8 cellular contexts compared by ENCODE assay signal in the genomic region with DNA sequence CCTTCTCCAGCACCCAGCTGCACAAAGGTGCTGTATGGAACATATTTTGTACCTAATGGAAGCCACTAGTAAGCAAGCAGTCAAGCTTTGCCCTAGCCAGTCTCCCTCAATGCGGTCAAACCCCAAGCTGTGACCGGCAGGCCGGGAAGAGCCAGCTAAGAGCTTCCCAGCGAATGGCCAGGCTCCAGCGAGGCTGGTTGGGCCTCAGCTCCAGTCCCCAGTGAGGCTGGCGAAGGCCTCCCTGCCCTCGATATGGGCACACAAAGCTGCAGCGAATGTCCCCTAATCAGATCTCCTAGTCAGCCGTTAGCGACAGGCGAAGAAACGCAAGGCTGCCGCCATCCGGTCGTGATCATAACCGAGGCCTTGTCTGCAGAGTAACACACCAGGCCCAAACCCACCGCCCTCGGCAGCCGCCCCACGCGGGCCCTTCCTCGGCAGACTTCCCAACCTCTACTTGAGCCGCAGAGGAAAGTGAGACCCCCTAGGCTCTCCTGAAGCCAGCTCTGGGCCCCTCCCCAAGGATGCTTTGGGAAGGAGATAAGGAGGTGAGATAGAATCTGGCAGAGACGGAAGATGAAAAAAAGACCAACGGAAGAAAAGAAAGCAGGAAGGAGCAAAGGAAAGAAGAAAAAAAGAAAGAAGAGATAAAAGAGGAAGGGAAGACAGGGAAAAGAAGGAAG. TPM values are rescaled to one million over a fixed set of nuclear protein-coding genes. Genes with fewer than 3 reads are reported as not detected.
A peak's percentile ranks its signal among the peaks of the same experiment; 100 is the strongest.
DNase-seq lines count a peak whose midpoint lies in the region; ATAC-seq and TF ChIP-seq lines count a peak whose summit lies in the region.

No MANE protein-coding gene starts in this region.

- intact Hi-C loops in ascending aorta (cut with DNase I), result loop anchor here (10.0 kb wide), 1 partner anchor 1274 kb away; no protein-coding TSS in a partner anchor

- H2BK12ac ChIP-seq in mesenchymal stem cell (ENCODE audit: low read length in 2 of 2), result peak overlapping the region in 1 of 2 experiments; percentile 29

- DNase-seq in AG20443 (ENCODE audit: low spot score), result peak; percentile 33
- peak; percentile 31 for DNase-seq in GM23338 (ENCODE audit: low spot score)
- DNase-seq in mesenchymal stem cell, result peak; percentile 80
- DNase-seq in hepatic stellate cell (ENCODE audit: low spot score), result no peak
- no peak for DNase-seq in ascending aorta (ENCODE audit: low spot score in 2 of 2)
- DNase-seq in T-helper 9 cell, result no peak

- H3K4me3 ChIP-seq in GM23338, result no peak overlapping the region
- peak overlapping the region; percentile 49 to 92 for H3K4me3 ChIP-seq in mesenchymal stem cell (ENCODE audit: insufficient read depth in 1 of 2, low read depth in 1 of 2, low read length in 2 of 2)
- no peak overlapping the region for H3K4me3 ChIP-seq in ascending aorta

- H2BK5ac ChIP-seq in mesenchymal stem cell (ENCODE audit: low read depth, low read length, poor library complexity, severe bottlenecking), result peak overlapping the region; percentile 36

- peaks cover 99% of the 10 kb centered on the region for H3K27me3 Mint-ChIP-seq in GM23338 (ENCODE audit: insufficient read depth, low read depth, poor library complexity)

- no peaks in the 10 kb centered on the region; the same call in 2 of the 3 replicates for H3K36me3 Mint-ChIP-seq in GM23338 (ENCODE audit: low read depth)

- H3K14ac ChIP-seq in mesenchymal stem cell (ENCODE audit: low read length in 2 of 2), result peak overlapping the region in 1 of 2 experiments; percentile 82

- H3K27ac ChIP-seq in GM23338 (ENCODE audit: low read depth) (no peak overlapping the region), VCaP (peak overlapping the region; percentile 99), mesenchymal stem cell (ENCODE audit: low read length, poor library complexity, severe bottlenecking) (peak overlapping the region; percentile 73), ascending aorta (no peak overlapping the region)

- peak overlapping the region; percentile 51 for H2BK120ac ChIP-seq in mesenchymal stem cell (ENCODE audit: low read depth, low read length)

- no peaks in the 10 kb centered on the region for H3K79me2 ChIP-seq in GM23338 (replicated peaks; ENCODE audit: insufficient read depth)

- ATAC-seq in GM23338, result no peak
- ATAC-seq in HG03521 (IDR thresholded peaks at IDR 0.05; ENCODE audit: unreplicated experiment), result no peak

- no peak overlapping the region for H3K27ac Mint-ChIP-seq in GM23338

- H3K4me2 ChIP-seq in GM23338 (no peak overlapping the region), mesenchymal stem cell (ENCODE audit: low read length, poor library complexity, severe bottlenecking) (peak overlapping the region; percentile 77)

- H3K4me1 Mint-ChIP-seq in GM23338, result peaks cover 17% of the 10 kb centered on the region

- H3K36me3 ChIP-seq in GM23338 (ENCODE audit: insufficient read depth) (no peaks in the 10 kb centered on the region; the same call in 1 of the 2 replicates), mesenchymal stem cell (ENCODE audit: control insufficient read depth in 1 of 2, insufficient read depth in 2 of 2, low read depth in 1 of 2, low read length in 2 of 2) (peaks cover 7 to 71% of the 10 kb centered on the region in 2 experiments), ascending aorta (no peaks in the 10 kb centered on the region)

- peaks cover 19% of the 10 kb centered on the region; the same call in 2 of the 3 replicates for H3K9me3 Mint-ChIP-seq in GM23338

- peaks cover 47% of the 10 kb centered on the region for H4K20me1 ChIP-seq in GM23338 (replicated peaks; ENCODE audit: insufficient read depth)

- H4K8ac ChIP-seq in mesenchymal stem cell (ENCODE audit: low read length), result peak overlapping the region; percentile 63

- 4% methylated on average over 22 of the region's 25 CpGs for WGBS in mesenchymal stem cell

- H3K4me3 Mint-ChIP-seq in GM23338, result peak overlapping the region; percentile 16; the same call in 1 of the 3 replicates

- peak overlapping the region in 1 of 2 experiments; percentile 46 for H3K23ac ChIP-seq in mesenchymal stem cell (ENCODE audit: low read length in 2 of 2)

- peak in 1 of 2 experiments; percentile 7; a peak in 1 of 4 replicates for TF ChIP-seq CTCF in GM23338 (conservative IDR thresholded peaks at IDR 0.05; ENCODE audit: low read depth in 2 of 2)
- TF ChIP-seq CTCF in VCaP (conservative IDR thresholded peaks at IDR 0.05), result no peak; the same call in 1 of the 2 replicates
- no peak for TF ChIP-seq CTCF in ascending aorta (IDR thresholded peaks at IDR 0.05)

- peaks cover 49% of the 10 kb centered on the region for H3F3A ChIP-seq in GM23338 (replicated peaks; ENCODE audit: low read depth)

- H3K9me3 ChIP-seq in mesenchymal stem cell (ENCODE audit: control insufficient read depth, low read length) (no peaks in the 10 kb centered on the region), ascending aorta (no peaks in the 10 kb centered on the region)

- H3K9me2 ChIP-seq in GM23338 (ENCODE audit: insufficient read depth), result no peaks in the 10 kb centered on the region

- H3K27me3 ChIP-seq in GM23338 (ENCODE audit: insufficient read depth), result peaks cover 100% of the 10 kb centered on the region
- H3K27me3 ChIP-seq in mesenchymal stem cell (ENCODE audit: control insufficient read depth in 1 of 2, insufficient read depth in 1 of 2, low read length in 2 of 2), result peaks cover 0 to 8% of the 10 kb centered on the region in 2 experiments
- peaks cover 71% of the 10 kb centered on the region for H3K27me3 ChIP-seq in ascending aorta

- H3K18ac ChIP-seq in mesenchymal stem cell (ENCODE audit: low read depth in 1 of 2, low read length in 2 of 2), result peak overlapping the region; percentile 31 to 67

- peak overlapping the region; percentile 90 for H3K9ac ChIP-seq in mesenchymal stem cell (ENCODE audit: low read length)

- H3K4me1 ChIP-seq in GM23338 (ENCODE audit: insufficient read depth) (peaks cover 12% of the 10 kb centered on the region), mesenchymal stem cell (ENCODE audit: control insufficient read depth, insufficient read depth, low read depth, low read length) (peaks cover 19% of the 10 kb centered on the region), ascending aorta (peaks cover 0 to 14% of the 10 kb centered on the region in 2 donors)

- peak overlapping the region; percentile 83 for H4K91ac ChIP-seq in mesenchymal stem cell (ENCODE audit: low read length)

- no peak overlapping the region for H2AK5ac ChIP-seq in mesenchymal stem cell (ENCODE audit: low read length, severe bottlenecking)

- no peaks in the 10 kb centered on the region for H3K79me1 ChIP-seq in mesenchymal stem cell (replicated peaks; ENCODE audit: low read length, poor library complexity, severe bottlenecking)

- no peak overlapping the region for H2BK15ac ChIP-seq in mesenchymal stem cell (ENCODE audit: low read depth, poor library complexity, severe bottlenecking)

- H3K4ac ChIP-seq in mesenchymal stem cell (ENCODE audit: low read depth in 1 of 2, low read length in 2 of 2), result peak overlapping the region; percentile 73 to 89

- H2AFZ ChIP-seq in GM23338, result no peak overlapping the region
- no peak overlapping the region for H2AFZ ChIP-seq in mesenchymal stem cell (ENCODE audit: low read depth, low read length)

TF ChIP-seq in GM23338, 12 proteins besides CTCF, POLR2A, EP300 and RAD21:
- TF ChIP-seq EZH2 (IDR thresholded peaks at IDR 0.05; ENCODE audit: low read depth, unreplicated experiment) (peak; percentile 100), JUNB (IDR thresholded peaks at IDR 0.05; ENCODE audit: unreplicated experiment) (no peak), EZH2phosphoT487 (IDR thresholded peaks at IDR 0.05; ENCODE audit: unreplicated experiment) (peak; percentile 89), ZNF331 (CRISPR knock-in tag; IDR thresholded peaks at IDR 0.05; ENCODE audit: low read depth) (no peak)

RNA-seq across cellular contexts. Expression of a gene that starts 3.1 kb away (rescaled TPM):
- not detected in 2 replicates for total RNA-seq in GM23338 (2014; rRNA removed; shearing (Covaris generic))
- not detected in 2 replicates for polyA plus RNA-seq in GM23338 (2016; fragmentation: Nextera tagmentation; extraction: Ambion mirVana)
- 9.8 TPM for polyA plus RNA-seq in mesenchymal stem cell (2013, experiment 1 of 2)
- 9.8 TPM for polyA plus RNA-seq in mesenchymal stem cell (2013, experiment 2 of 2)
- not detected for total RNA-seq in ascending aorta

RNA-seq across cellular contexts. Expression of a gene that starts 5.7 kb away (rescaled TPM):
- total RNA-seq in GM23338 (2014; rRNA removed; shearing (Covaris generic)), result not detected in 2 replicates
- polyA plus RNA-seq in GM23338 (2016; fragmentation: Nextera tagmentation; extraction: Ambion mirVana), result not detected in 2 replicates
- 6.9 TPM for polyA plus RNA-seq in mesenchymal stem cell (2013, experiment 1 of 2)
- 7.1 TPM for polyA plus RNA-seq in mesenchymal stem cell (2013, experiment 2 of 2)
- total RNA-seq in ascending aorta, result not detected

RNA-seq across cellular contexts. Expression of a gene that starts 11.9 kb away (rescaled TPM):
- not detected in 2 replicates for total RNA-seq in GM23338 (2014; rRNA removed; shearing (Covaris generic))
- polyA plus RNA-seq in GM23338 (2016; fragmentation: Nextera tagmentation; extraction: Ambion mirVana), result 0.24 TPM in 1 of 2 replicates, not detected in the other
- 3.1 TPM for polyA plus RNA-seq in mesenchymal stem cell (2013, experiment 1 of 2)
- 3.2 TPM for polyA plus RNA-seq in mesenchymal stem cell (2013, experiment 2 of 2)
- total RNA-seq in ascending aorta, result 12.0 TPM

RNA-seq across cellular contexts. Expression of a gene that starts 16.0 kb away (rescaled TPM):
- not detected in 2 replicates for total RNA-seq in GM23338 (2014; rRNA removed; shearing (Covaris generic))
- polyA plus RNA-seq in GM23338 (2016; fragmentation: Nextera tagmentation; extraction: Ambion mirVana), result not detected in 2 replicates
- 0.39 TPM for polyA plus RNA-seq in mesenchymal stem cell (2013, experiment 1 of 2)
- 0.51 TPM for polyA plus RNA-seq in mesenchymal stem cell (2013, experiment 2 of 2)
- 14.4 TPM for total RNA-seq in ascending aorta

RNA-seq across cellular contexts. Expression of a gene that starts 16.6 kb away (rescaled TPM):
- not detected in 2 replicates for total RNA-seq in GM23338 (2014; rRNA removed; shearing (Covaris generic))
- not detected in 2 replicates for polyA plus RNA-seq in GM23338 (2016; fragmentation: Nextera tagmentation; extraction: Ambion mirVana)
- 1.4 TPM for polyA plus RNA-seq in mesenchymal stem cell (2013, experiment 1 of 2)
- polyA plus RNA-seq in mesenchymal stem cell (2013, experiment 2 of 2), result 1.3 TPM
- not detected for total RNA-seq in ascending aorta

Comparison
In these comparisons a context has a peak if more than half of its experiments do, and no peak if none do; other contexts are left out.
1. DNase-seq: peak in AG20443 (single experiment), GM23338 (single experiment) and mesenchymal stem cell (single experiment); none in hepatic stellate cell (single experiment), ascending aorta (0 of 2) and T-helper 9 cell (single experiment).
2. H3K27ac ChIP-seq: peak in VCaP (single experiment) and mesenchymal stem cell (single experiment); none in GM23338 (single experiment) and ascending aorta (0 of 2).
3. H3K4me3 ChIP-seq: peak in mesenchymal stem cell (2 of 2); none in GM23338 (single experiment) and ascending aorta (0 of 2).
4. RNA of a gene that starts 11.9 kb away (total RNA-seq): 12.0 TPM in ascending aorta (single experiment); not detected in GM23338; every median in the first group is over 10 times any median in the second.